25 cellular contexts compared by ENCODE assay signal in the genomic region with DNA sequence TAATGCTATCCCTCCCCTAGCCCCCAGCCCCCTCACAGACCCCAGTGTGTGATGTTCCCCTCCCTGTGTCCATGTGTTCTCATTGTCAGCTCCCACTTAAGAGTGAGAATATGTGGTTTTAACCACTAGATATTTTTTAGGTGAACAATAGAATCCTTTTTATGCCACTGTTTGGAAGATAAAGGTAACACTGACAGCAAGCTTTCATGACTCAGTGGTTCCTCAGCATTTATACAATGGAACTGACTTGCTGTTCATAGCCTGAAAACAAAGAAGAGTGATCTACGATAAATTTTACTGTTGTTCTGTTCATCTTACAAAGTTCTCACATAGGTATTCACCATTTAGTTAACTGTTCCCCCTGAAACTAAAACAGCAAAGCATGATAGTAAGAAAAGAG.
"Had no signal": no experiment of that assay in that cellular context is flagged by ENCODE, and none has a peak within 500 bp of the region (broad histone marks: within the 10 kb centered on the region; RNA-seq: fewer than 3 reads in every experiment).

No MANE protein-coding gene starts in this region.

- H3K4me3 ChIP-seq: colonic mucosa, esophagus muscularis mucosa, left ventricle myocardium inferior, lower lobe of right lung, neural progenitor cell, pancreas, prostate gland, right lobe of liver, testis, tibial nerve, upper lobe of right lung had no signal

- H2AFZ ChIP-seq: neural progenitor cell had no signal

- H3K9ac ChIP-seq: neural progenitor cell had no signal

- H3K27ac ChIP-seq: colonic mucosa, esophagus muscularis mucosa, left ventricle myocardium inferior, lower lobe of right lung, neural progenitor cell, pancreas, prostate gland, right lobe of liver, testis, tibial nerve, upper lobe of right lung had no signal

- H3K36me3 ChIP-seq: colonic mucosa, neural progenitor cell, prostate gland had no signal

- FAIRE-seq: endothelial cell of umbilical vein, kidney, pancreas had no signal

- H3K9me3 ChIP-seq: colonic mucosa, esophagus muscularis mucosa, left ventricle myocardium inferior, lower lobe of right lung, pancreas, prostate gland, right lobe of liver, testis, tibial nerve, upper lobe of right lung had no signal

- H3K4me2 ChIP-seq: neural progenitor cell had no signal

- H3K27me3 ChIP-seq: colonic mucosa, esophagus muscularis mucosa, neural progenitor cell, pancreas, right lobe of liver, testis, tibial nerve, upper lobe of right lung had no signal

- H3K4me1 ChIP-seq: colonic mucosa, lower lobe of right lung, neural progenitor cell, pancreas, prostate gland, right lobe of liver, testis, upper lobe of right lung had no signal

- DNase-seq: colonic mucosa; effector CD4-positive, alpha-beta T cell; endodermal cell; foreskin fibroblast; immature natural killer cell; kidney; left cardiac atrium; left ventricle myocardium inferior; lower lobe of right lung; mesenchymal stem cell; midbrain; nucleus accumbens; pancreas; retina; right lobe of liver; stimulated activated CD4-positive, alpha-beta T cell treated with anti-CD3 and anti-CD28 coated beads, Interleukin-4, amount 100 ng/mL, for 4 hours; stimulated activated naive B cell treated with anti-CD40 and anti-IgM and Interleukin-4, amounts not matched to agents 10 μg/mL and 1 μg/mL and 100 μg/mL, for 72 hours; stimulated activated naive CD8-positive, alpha-beta T cell treated with anti-CD3 and anti-CD28 coated beads, Interleukin-15, amount 100 ng/mL, for 72 hours; testis; upper lobe of right lung had no signal
